Comparison of ENCODE assay signal across 1 cellular context in the genomic region with DNA sequence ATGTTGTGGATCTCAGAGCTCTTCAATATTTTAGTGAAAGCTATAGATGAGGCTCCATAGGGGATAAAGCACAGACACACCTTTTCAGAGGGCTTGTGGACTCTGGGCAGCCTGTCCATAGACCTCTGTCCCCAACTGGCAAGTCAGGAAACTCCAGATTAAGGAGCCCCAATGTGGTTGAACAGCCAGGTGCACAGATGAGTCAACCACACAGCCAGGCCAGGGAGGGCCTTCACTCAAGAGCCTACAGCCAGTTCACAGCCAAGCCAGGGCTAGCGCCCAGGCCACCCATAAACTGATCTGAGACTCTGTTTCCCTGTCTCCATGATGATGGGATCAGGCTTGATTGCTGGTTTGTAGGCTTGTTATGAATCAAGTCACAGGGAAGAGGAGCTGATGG.
TF ChIP-seq lines count a peak whose summit lies in the region.

No MANE protein-coding gene starts in this region.

TF ChIP-seq in GM23338, 12 proteins besides CTCF, POLR2A, EP300 and RAD21 (continued from another document):
- no peak for TF ChIP-seq ZNF114 (CRISPR knock-in tag; IDR thresholded peaks at IDR 0.05)
- TF ChIP-seq REST (IDR thresholded peaks at IDR 0.05; ENCODE audit: unreplicated experiment): no peak
- no peak for TF ChIP-seq STAT1 (IDR thresholded peaks at IDR 0.05; ENCODE audit: unreplicated experiment)
- TF ChIP-seq EZH2 (IDR thresholded peaks at IDR 0.05; ENCODE audit: low read depth, unreplicated experiment): no peak
- TF ChIP-seq, protein P1, sequence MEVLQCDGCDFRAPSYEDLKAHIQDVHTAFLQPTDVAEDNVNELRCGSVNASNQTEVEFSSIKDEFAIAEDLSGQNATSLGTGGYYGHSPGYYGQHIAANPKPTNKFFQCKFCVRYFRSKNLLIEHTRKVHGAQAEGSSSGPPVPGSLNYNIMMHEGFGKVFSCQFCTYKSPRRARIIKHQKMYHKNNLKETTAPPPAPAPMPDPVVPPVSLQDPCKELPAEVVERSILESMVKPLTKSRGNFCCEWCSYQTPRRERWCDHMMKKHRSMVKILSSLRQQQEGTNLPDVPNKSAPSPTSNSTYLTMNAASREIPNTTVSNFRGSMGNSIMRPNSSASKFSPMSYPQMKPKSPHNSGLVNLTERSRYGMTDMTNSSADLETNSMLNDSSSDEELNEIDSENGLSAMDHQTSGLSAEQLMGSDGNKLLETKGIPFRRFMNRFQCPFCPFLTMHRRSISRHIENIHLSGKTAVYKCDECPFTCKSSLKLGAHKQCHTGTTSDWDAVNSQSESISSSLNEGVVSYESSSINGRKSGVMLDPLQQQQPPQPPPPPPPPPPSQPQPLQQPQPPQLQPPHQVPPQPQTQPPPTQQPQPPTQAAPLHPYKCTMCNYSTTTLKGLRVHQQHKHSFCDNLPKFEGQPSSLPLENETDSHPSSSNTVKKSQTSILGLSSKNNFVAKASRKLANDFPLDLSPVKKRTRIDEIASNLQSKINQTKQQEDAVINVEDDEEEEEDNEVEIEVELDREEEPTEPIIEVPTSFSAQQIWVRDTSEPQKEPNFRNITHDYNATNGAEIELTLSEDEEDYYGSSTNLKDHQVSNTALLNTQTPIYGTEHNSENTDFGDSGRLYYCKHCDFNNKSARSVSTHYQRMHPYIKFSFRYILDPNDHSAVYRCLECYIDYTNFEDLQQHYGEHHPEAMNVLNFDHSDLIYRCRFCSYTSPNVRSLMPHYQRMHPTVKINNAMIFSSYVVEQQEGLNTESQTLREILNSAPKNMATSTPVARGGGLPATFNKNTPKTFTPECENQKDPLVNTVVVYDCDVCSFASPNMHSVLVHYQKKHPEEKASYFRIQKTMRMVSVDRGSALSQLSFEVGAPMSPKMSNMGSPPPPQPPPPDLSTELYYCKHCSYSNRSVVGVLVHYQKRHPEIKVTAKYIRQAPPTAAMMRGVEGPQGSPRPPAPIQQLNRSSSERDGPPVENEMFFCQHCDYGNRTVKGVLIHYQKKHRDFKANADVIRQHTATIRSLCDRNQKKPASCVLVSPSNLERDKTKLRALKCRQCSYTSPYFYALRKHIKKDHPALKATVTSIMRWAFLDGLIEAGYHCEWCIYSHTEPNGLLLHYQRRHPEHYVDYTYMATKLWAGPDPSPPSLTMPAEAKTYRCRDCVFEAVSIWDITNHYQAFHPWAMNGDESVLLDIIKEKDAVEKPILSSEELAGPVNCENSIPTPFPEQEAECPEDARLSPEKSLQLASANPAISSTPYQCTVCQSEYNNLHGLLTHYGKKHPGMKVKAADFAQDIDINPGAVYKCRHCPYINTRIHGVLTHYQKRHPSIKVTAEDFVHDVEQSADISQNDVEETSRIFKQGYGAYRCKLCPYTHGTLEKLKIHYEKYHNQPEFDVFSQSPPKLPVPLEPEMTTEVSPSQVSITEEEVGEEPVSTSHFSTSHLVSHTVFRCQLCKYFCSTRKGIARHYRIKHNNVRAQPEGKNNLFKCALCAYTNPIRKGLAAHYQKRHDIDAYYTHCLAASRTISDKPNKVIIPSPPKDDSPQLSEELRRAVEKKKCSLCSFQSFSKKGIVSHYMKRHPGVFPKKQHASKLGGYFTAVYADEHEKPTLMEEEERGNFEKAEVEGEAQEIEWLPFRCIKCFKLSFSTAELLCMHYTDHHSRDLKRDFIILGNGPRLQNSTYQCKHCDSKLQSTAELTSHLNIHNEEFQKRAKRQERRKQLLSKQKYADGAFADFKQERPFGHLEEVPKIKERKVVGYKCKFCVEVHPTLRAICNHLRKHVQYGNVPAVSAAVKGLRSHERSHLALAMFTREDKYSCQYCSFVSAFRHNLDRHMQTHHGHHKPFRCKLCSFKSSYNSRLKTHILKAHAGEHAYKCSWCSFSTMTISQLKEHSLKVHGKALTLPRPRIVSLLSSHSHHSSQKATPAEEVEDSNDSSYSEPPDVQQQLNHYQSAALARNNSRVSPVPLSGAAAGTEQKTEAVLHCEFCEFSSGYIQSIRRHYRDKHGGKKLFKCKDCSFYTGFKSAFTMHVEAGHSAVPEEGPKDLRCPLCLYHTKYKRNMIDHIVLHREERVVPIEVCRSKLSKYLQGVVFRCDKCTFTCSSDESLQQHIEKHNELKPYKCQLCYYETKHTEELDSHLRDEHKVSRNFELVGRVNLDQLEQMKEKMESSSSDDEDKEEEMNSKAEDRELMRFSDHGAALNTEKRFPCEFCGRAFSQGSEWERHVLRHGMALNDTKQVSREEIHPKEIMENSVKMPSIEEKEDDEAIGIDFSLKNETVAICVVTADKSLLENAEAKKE (CRISPR knock-in tag; IDR thresholded peaks at IDR 0.05): no peak
- TF ChIP-seq NANOG (IDR thresholded peaks at IDR 0.05; ENCODE audit: borderline replicate concordance): no peak
- TF ChIP-seq JUNB (IDR thresholded peaks at IDR 0.05; ENCODE audit: unreplicated experiment): no peak
